ENCODE assay signal across 8 cellular contexts in the genomic region with DNA sequence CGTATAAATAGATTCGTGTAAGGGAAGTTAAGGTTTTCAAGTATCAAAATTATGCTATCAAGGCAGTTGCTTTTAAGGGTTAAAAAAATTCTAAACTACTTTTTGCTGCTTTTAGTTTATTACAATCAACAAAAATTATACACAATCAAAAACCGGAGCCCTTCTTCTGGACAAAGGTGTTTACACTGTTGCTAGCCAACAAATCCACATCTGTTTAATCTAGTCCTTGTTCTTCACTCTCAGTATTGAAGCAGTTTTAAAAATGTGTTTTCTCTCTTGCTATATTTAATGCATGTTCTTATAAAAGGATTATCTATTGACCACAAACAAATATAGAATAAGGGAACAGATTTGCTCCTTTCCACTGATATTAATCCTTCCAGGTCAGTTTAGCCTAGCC. TPM values are rescaled to one million over a fixed set of nuclear protein-coding genes. Genes with fewer than 3 reads are reported as not detected.
DNase-seq lines count a peak whose midpoint lies in the region; ATAC-seq and TF ChIP-seq lines count a peak whose summit lies in the region.

No MANE protein-coding gene starts in this region.

- H3K9ac ChIP-seq in mesenchymal stem cell (ENCODE audit: low read length): peak overlapping the region; percentile 93

- H3K4ac ChIP-seq in mesenchymal stem cell (ENCODE audit: low read depth in 1 of 2, low read length in 2 of 2): no peak overlapping the region

- H3K23ac ChIP-seq in mesenchymal stem cell (ENCODE audit: low read length in 2 of 2): no peak overlapping the region

- H2AK5ac ChIP-seq in mesenchymal stem cell (ENCODE audit: low read length, severe bottlenecking): no peak overlapping the region

- H2AFZ ChIP-seq in mesenchymal stem cell (ENCODE audit: low read depth, low read length): no peak overlapping the region

- no peak overlapping the region for H4K91ac ChIP-seq in mesenchymal stem cell (ENCODE audit: low read length)

- peaks cover 0 to 61% of the 10 kb centered on the region in 2 experiments for H3K36me3 ChIP-seq in mesenchymal stem cell (ENCODE audit: control insufficient read depth in 1 of 2, insufficient read depth in 2 of 2, low read depth in 1 of 2, low read length in 2 of 2)

- ATAC-seq in stimulated activated naive CD8-positive, alpha-beta T cell treated with anti-CD3 and anti-CD28 coated beads, Interleukin-15, Interleukin-2, amounts not matched to agents 100 U/mL and 50 U/mL, for 24 hours: no peak

- no peak overlapping the region for H3K4me2 ChIP-seq in mesenchymal stem cell (ENCODE audit: low read length, poor library complexity, severe bottlenecking)

- peaks cover 17% of the 10 kb centered on the region for H3K9me3 ChIP-seq in mesenchymal stem cell (ENCODE audit: control insufficient read depth, low read length)

- H3K4me1 ChIP-seq in mesenchymal stem cell (ENCODE audit: control insufficient read depth, insufficient read depth, low read depth, low read length): no peaks in the 10 kb centered on the region

- H2BK12ac ChIP-seq in mesenchymal stem cell (ENCODE audit: low read length in 2 of 2): no peak overlapping the region

- H3K4me1 Mint-ChIP-seq in stimulated activated naive CD8-positive, alpha-beta T cell treated with anti-CD3 and anti-CD28 coated beads, Interleukin-15, Interleukin-2, amounts not matched to agents 100 ng/mL and 50 ng/mL, for 24 hours (ENCODE audit: low read depth): peaks cover 70% of the 10 kb centered on the region

- peak overlapping the region; percentile 94 for H3K4me3 Mint-ChIP-seq in stimulated activated naive CD8-positive, alpha-beta T cell treated with anti-CD3 and anti-CD28 coated beads, Interleukin-15, Interleukin-2, amounts not matched to agents 100 ng/mL and 50 ng/mL, for 24 hours

- H3K14ac ChIP-seq in mesenchymal stem cell (ENCODE audit: low read length in 2 of 2): no peak overlapping the region

- 25% methylated on average over 1 of the region's 3 CpGs for WGBS in mesenchymal stem cell

- H4K8ac ChIP-seq in mesenchymal stem cell (ENCODE audit: low read length): no peak overlapping the region

- H2BK15ac ChIP-seq in mesenchymal stem cell (ENCODE audit: low read depth, poor library complexity, severe bottlenecking): no peak overlapping the region

- peak overlapping the region; percentile 66 for H3K4me3 ChIP-seq in astrocyte of the cerebellum (ENCODE audit: low read depth, low read length)
- H3K4me3 ChIP-seq in mesenchymal stem cell (ENCODE audit: insufficient read depth in 1 of 2, low read depth in 1 of 2, low read length in 2 of 2): peak overlapping the region in 1 of 2 experiments; percentile 85

- H3K27me3 Mint-ChIP-seq in stimulated activated naive CD8-positive, alpha-beta T cell treated with anti-CD3 and anti-CD28 coated beads, Interleukin-15, Interleukin-2, amounts not matched to agents 100 ng/mL and 50 ng/mL, for 24 hours: no peaks in the 10 kb centered on the region

- peaks cover 7% of the 10 kb centered on the region for H3K9me3 Mint-ChIP-seq in stimulated activated naive CD8-positive, alpha-beta T cell treated with anti-CD3 and anti-CD28 coated beads, Interleukin-15, Interleukin-2, amounts not matched to agents 100 ng/mL and 50 ng/mL, for 24 hours

- H3K27ac Mint-ChIP-seq in stimulated activated naive CD8-positive, alpha-beta T cell treated with anti-CD3 and anti-CD28 coated beads, Interleukin-15, Interleukin-2, amounts not matched to agents 100 ng/mL and 50 ng/mL, for 24 hours: peak overlapping the region; percentile 96

- H3K36me3 Mint-ChIP-seq in stimulated activated naive CD8-positive, alpha-beta T cell treated with anti-CD3 and anti-CD28 coated beads, Interleukin-15, Interleukin-2, amounts not matched to agents 100 ng/mL and 50 ng/mL, for 24 hours (ENCODE audit: low read depth): peaks cover 71% of the 10 kb centered on the region

- no peak overlapping the region for H2BK5ac ChIP-seq in mesenchymal stem cell (ENCODE audit: low read depth, low read length, poor library complexity, severe bottlenecking)

- no peak for TF ChIP-seq CTCF in astrocyte of the cerebellum (IDR thresholded peaks at IDR 0.05; ENCODE audit: low read depth, low read length, missing control alignments)

- no peak overlapping the region for H3K18ac ChIP-seq in mesenchymal stem cell (ENCODE audit: low read depth in 1 of 2, low read length in 2 of 2)

- no peak for DNase-seq in stimulated activated naive CD8-positive, alpha-beta T cell treated with anti-CD3 and anti-CD28 coated beads, Interleukin-15, Interleukin-2, amounts not matched to agents 100 U/mL and 50 U/mL, for 24 hours
- DNase-seq in astrocyte of the cerebellum (ENCODE audit: low read depth): no peak
- DNase-seq in mesenchymal stem cell: peak; percentile 34
- DNase-seq in NCI-H446 treated with DMSO at 0.1 percent for 48 hours (lab: John Stamatoyannopoulos, UW): no peak
- DNase-seq in iPS-NIHi11 (ENCODE audit: low spot score): no peak
- DNase-seq in foreskin melanocyte: no peak
- DNase-seq in NCI-H1105 (lab: John Stamatoyannopoulos, UW): no peak

- H2BK120ac ChIP-seq in mesenchymal stem cell (ENCODE audit: low read depth, low read length): no peak overlapping the region

- no peaks in the 10 kb centered on the region for H3K27me3 ChIP-seq in mesenchymal stem cell (ENCODE audit: control insufficient read depth in 1 of 2, insufficient read depth in 1 of 2, low read length in 2 of 2)

- H3K79me1 ChIP-seq in mesenchymal stem cell (replicated peaks; ENCODE audit: low read length, poor library complexity, severe bottlenecking): no peaks in the 10 kb centered on the region

- no peak overlapping the region for H3K27ac ChIP-seq in mesenchymal stem cell (ENCODE audit: low read length, poor library complexity, severe bottlenecking)

- in situ Hi-C loops in astrocyte of the cerebellum (cut with HindIII; ENCODE audit: low sequenced_read_pairs): no loop called here

RNA-seq across cellular contexts. Expression of a gene that starts 2.5 kb away (rescaled TPM):
- polyA plus RNA-seq in mesenchymal stem cell (2013, experiment 1 of 2): 6.6 TPM
- 6.5 TPM for polyA plus RNA-seq in mesenchymal stem cell (2013, experiment 2 of 2)
